Comparison of ENCODE assay signal across 21 cellular contexts in genomic region chr7:2908103-2908683, GRCh38.
"Had no signal": no experiment of that assay in that cellular context is flagged by ENCODE, and none has a peak within 500 bp of the region (broad histone marks: within the 10 kb centered on the region; RNA-seq: fewer than 3 reads in every experiment).

No MANE protein-coding gene starts in this region.

- H3K9ac ChIP-seq: SK-N-SH had no signal

- H3K27ac ChIP-seq: adrenal gland, SJCRH30 had no signal

- DNase-seq: activated CD4-positive, alpha-beta T cell treated with anti-CD3 and anti-CD28 coated beads for 48 hours; activated CD4-positive, alpha-beta T cell treated with anti-CD3 and anti-CD28 coated beads, Interleukin-2, amount 50 U/mL, for 4 hours; activated CD4-positive, CD25-positive, alpha-beta regulatory T cell treated with anti-CD3 and anti-CD28 coated beads, Interleukin-2, amount 50 U/mL, for 72 hours; activated CD8-positive, alpha-beta memory T cell treated with anti-CD3 and anti-CD28 coated beads for 24 hours; activated effector memory CD4-positive, alpha-beta T cell treated with anti-CD3 and anti-CD28 coated beads, Interleukin-2, amount 50 U/mL, for 16 hours; activated naive CD4-positive, alpha-beta T cell treated with Interleukin-2 at 50 U/mL for 16 hours; activated T-cell treated with anti-CD3 and anti-CD28 coated beads, Interleukin-2, amount 50 U/mL, for 4 hours; adrenal gland; anterior cingulate cortex; cerebellar nuclear complex; KG1; NCI-H1092 treated with DMSO at 0.1 percent for 48 hours; NCI-H1436; NCI-H187; NCI-H2081; NCI-H524; SJCRH30; SK-N-SH; SW 1271 had no signal

- H3K4me2 ChIP-seq: SK-N-SH had no signal

- H3K4me3 Mint-ChIP-seq: activated naive CD8-positive, alpha-beta T cell; activated T-cell treated with anti-CD3 and anti-CD28 coated beads, Interleukin-2, amount 50 U/mL, for 4 hours; T-helper 1 cell treated with Interleukin-12 subunit alpha and Interleukin-12 subunit beta and Interleukin-4 antibody, amounts not matched to agents 30 μg/mL and 1 μg/mL, for 36 hours had no signal

- H3K9me3 Mint-ChIP-seq: activated T-cell treated with anti-CD3 and anti-CD28 coated beads, Interleukin-2, amount 50 U/mL, for 4 hours had no signal

- H3K4me1 ChIP-seq: adrenal gland had no signal

- H3K27me3 Mint-ChIP-seq: activated naive CD8-positive, alpha-beta T cell had no signal

- H3K4me3 ChIP-seq: adrenal gland, SJCRH30 had no signal

- H3K36me3 ChIP-seq: adrenal gland, SJCRH30 had no signal

- H3K9me2 ChIP-seq: SK-N-SH had no signal

- H3K9me3 ChIP-seq: adrenal gland, SK-N-SH had no signal

- ATAC-seq: activated T-cell treated with anti-CD3 and anti-CD28 coated beads, Interleukin-2, amount 50 U/mL, for 4 hours had no signal

- H3K27me3 ChIP-seq: adrenal gland, SJCRH30 had no signal
